Comparison of ENCODE assay signal across 1 cellular context in the genomic region with DNA sequence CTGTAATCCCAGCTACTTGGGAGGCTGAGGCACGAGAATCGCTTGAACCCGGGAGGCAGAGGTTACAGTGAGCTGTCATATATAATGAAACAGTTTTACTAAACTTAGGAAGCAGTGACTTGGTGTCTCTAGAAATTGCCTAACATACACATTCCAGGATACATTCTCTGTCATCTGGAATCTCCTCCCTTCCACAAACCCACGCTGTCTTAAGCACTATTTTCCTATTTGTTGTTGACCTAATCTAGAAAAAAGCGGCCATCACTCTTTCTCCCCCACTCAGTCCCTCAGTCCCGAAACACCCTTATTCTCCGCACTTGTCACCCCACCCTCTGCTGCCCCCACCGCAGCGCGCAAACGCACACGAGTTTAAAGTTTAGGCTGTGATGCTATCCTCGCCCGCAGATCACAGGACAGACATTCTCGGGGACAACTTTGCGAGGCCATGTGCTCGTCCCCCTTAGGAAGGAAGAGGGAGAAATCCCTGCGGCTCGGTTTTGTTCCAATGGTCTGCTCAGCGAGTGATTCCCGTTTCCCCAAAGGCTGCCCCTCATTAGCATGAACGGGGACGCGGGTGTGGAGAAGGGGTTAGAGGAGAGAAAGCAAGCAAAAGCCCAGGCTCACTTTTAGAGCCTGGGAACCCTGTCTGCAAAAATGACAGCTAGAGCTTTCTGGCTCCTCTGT.
TF ChIP-seq lines count a peak whose summit lies in the region.
"Not testable (repeated sequence)": the region's sequence is repeated elsewhere in the genome, so short reads cannot be mapped to it uniquely, and the experiment has no call there.

No MANE protein-coding gene starts in this region.

TF ChIP-seq in HepG2, 621 proteins besides CTCF, POLR2A, EP300 and RAD21 (continued from another document and continues in another):
- TF ChIP-seq TGIF2 (CRISPR knock-in tag; IDR thresholded peaks at IDR 0.05) (peak; percentile 76; the same call in 1 of the 2 replicates), MEF2D (CRISPR knock-in tag; IDR thresholded peaks at IDR 0.05) (peak; percentile 55; the same call in 1 of the 2 replicates), ZNF781 (CRISPR knock-in tag; IDR thresholded peaks at IDR 0.05; ENCODE audit: borderline replicate concordance, not compliant biosample characterization) (peak; percentile 77), KMT2A (CRISPR knock-in tag; IDR thresholded peaks at IDR 0.05) (0 out of 2 replicates have a peak, but pooled peaks have one; percentile 21), PITX1 (CRISPR knock-in tag; IDR thresholded peaks at IDR 0.05) (0 out of 2 replicates have a peak, but pooled peaks have one; percentile 38), ZBTB7B (CRISPR knock-in tag; IDR thresholded peaks at IDR 0.05) (0 out of 2 replicates have a peak, but pooled peaks have one; percentile 6), CENPT (CRISPR knock-in tag; IDR thresholded peaks at IDR 0.05; ENCODE audit: low read depth) (0 out of 2 replicates have a peak, but pooled peaks have one; percentile 80), YEATS4 (CRISPR knock-in tag; IDR thresholded peaks at IDR 0.05; ENCODE audit: borderline replicate concordance) (0 out of 2 replicates have a peak, but pooled peaks have one; percentile 8), ZNF543 (CRISPR knock-in tag; IDR thresholded peaks at IDR 0.05) (0 out of 2 replicates have a peak, but pooled peaks have one; percentile 5), HIVEP1 (CRISPR knock-in tag; IDR thresholded peaks at IDR 0.05) (peak; percentile 14; the same call in 1 of the 2 replicates), ZMYM4 (CRISPR knock-in tag; IDR thresholded peaks at IDR 0.05) (peak; percentile 20; the same call in 1 of the 2 replicates), LCORL (CRISPR knock-in tag; IDR thresholded peaks at IDR 0.05) (peak; percentile 63; the same call in 1 of the 2 replicates), ZNF83 (CRISPR knock-in tag; IDR thresholded peaks at IDR 0.05; ENCODE audit: borderline replicate concordance) (0 out of 2 replicates have a peak, but pooled peaks have one; percentile 65), YEATS2 (CRISPR knock-in tag; IDR thresholded peaks at IDR 0.05; ENCODE audit: borderline replicate concordance) (0 out of 2 replicates have a peak, but pooled peaks have one; percentile 32), ZNF44 (CRISPR knock-in tag; IDR thresholded peaks at IDR 0.05) (0 out of 2 replicates have a peak, but pooled peaks have one; percentile 29), ZBTB40 (CRISPR knock-in tag; IDR thresholded peaks at IDR 0.05) (0 out of 2 replicates have a peak, but pooled peaks have one; percentile 15), POGK (CRISPR knock-in tag; conservative IDR thresholded peaks at IDR 0.05) (0 out of 2 replicates have a peak, but pooled peaks have one; percentile 57), ZNF264 (CRISPR knock-in tag; IDR thresholded peaks at IDR 0.05) (0 out of 2 replicates have a peak, but pooled peaks have one; percentile 25), ZNF451 (CRISPR knock-in tag; IDR thresholded peaks at IDR 0.05) (0 out of 2 replicates have a peak, but pooled peaks have one; percentile 8), TEF (CRISPR knock-in tag; IDR thresholded peaks at IDR 0.05) (0 out of 2 replicates have a peak, but pooled peaks have one; percentile 22)
- TF ChIP-seq, protein P1, sequence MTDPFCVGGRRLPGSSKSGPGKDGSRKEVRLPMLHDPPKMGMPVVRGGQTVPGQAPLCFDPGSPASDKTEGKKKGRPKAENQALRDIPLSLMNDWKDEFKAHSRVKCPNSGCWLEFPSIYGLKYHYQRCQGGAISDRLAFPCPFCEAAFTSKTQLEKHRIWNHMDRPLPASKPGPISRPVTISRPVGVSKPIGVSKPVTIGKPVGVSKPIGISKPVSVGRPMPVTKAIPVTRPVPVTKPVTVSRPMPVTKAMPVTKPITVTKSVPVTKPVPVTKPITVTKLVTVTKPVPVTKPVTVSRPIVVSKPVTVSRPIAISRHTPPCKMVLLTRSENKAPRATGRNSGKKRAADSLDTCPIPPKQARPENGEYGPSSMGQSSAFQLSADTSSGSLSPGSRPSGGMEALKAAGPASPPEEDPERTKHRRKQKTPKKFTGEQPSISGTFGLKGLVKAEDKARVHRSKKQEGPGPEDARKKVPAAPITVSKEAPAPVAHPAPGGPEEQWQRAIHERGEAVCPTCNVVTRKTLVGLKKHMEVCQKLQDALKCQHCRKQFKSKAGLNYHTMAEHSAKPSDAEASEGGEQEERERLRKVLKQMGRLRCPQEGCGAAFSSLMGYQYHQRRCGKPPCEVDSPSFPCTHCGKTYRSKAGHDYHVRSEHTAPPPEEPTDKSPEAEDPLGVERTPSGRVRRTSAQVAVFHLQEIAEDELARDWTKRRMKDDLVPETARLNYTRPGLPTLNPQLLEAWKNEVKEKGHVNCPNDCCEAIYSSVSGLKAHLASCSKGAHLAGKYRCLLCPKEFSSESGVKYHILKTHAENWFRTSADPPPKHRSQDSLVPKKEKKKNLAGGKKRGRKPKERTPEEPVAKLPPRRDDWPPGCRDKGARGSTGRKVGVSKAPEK (CRISPR knock-in tag; IDR thresholded peaks at IDR 0.05; ENCODE audit: borderline replicate concordance): 0 out of 2 replicates have a peak, but pooled peaks have one; percentile 28
- TF ChIP-seq, protein P2, sequence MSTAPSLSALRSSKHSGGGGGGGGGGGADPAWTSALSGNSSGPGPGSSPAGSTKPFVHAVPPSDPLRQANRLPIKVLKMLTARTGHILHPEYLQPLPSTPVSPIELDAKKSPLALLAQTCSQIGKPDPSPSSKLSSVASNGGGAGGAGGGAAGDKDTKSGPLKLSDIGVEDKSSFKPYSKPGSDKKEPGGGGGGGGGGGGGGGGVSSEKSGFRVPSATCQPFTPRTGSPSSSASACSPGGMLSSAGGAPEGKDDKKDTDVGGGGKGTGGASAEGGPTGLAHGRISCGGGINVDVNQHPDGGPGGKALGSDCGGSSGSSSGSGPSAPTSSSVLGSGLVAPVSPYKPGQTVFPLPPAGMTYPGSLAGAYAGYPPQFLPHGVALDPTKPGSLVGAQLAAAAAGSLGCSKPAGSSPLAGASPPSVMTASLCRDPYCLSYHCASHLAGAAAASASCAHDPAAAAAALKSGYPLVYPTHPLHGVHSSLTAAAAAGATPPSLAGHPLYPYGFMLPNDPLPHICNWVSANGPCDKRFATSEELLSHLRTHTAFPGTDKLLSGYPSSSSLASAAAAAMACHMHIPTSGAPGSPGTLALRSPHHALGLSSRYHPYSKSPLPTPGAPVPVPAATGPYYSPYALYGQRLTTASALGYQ (CRISPR knock-in tag; IDR thresholded peaks at IDR 0.05): 0 out of 2 replicates have a peak, but pooled peaks have one; percentile 39
- not testable (repeated sequence) for TF ChIP-seq LCORL, ZBTB40 (IDR thresholded peaks at IDR 0.05)
- TF ChIP-seq, protein P3, sequence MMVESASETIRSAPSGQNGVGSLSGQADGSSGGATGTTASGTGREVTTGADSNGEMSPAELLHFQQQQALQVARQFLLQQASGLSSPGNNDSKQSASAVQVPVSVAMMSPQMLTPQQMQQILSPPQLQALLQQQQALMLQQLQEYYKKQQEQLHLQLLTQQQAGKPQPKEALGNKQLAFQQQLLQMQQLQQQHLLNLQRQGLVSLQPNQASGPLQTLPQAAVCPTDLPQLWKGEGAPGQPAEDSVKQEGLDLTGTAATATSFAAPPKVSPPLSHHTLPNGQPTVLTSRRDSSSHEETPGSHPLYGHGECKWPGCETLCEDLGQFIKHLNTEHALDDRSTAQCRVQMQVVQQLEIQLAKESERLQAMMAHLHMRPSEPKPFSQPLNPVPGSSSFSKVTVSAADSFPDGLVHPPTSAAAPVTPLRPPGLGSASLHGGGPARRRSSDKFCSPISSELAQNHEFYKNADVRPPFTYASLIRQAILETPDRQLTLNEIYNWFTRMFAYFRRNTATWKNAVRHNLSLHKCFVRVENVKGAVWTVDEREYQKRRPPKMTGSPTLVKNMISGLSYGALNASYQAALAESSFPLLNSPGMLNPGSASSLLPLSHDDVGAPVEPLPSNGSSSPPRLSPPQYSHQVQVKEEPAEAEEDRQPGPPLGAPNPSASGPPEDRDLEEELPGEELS (CRISPR knock-in tag; IDR thresholded peaks at IDR 0.05): peak; percentile 33; the same call in 1 of the 2 replicates
- TF ChIP-seq, protein P4, sequence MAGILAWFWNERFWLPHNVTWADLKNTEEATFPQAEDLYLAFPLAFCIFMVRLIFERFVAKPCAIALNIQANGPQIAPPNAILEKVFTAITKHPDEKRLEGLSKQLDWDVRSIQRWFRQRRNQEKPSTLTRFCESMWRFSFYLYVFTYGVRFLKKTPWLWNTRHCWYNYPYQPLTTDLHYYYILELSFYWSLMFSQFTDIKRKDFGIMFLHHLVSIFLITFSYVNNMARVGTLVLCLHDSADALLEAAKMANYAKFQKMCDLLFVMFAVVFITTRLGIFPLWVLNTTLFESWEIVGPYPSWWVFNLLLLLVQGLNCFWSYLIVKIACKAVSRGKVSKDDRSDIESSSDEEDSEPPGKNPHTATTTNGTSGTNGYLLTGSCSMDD (CRISPR knock-in tag; IDR thresholded peaks at IDR 0.05): peak; percentile 26; the same call in 1 of the 2 replicates
